Comparison of ENCODE assay signal across 8 cellular contexts in genomic region chr13:100542546-100543156, GRCh38. TPM values are rescaled to one million over a fixed set of nuclear protein-coding genes. Genes with fewer than 3 reads are reported as not detected.
DNase-seq lines count a peak whose midpoint lies in the region; ATAC-seq, FAIRE-seq and TF ChIP-seq lines count a peak whose summit lies in the region.

No MANE protein-coding gene starts in this region.

- no peak overlapping the region for H3K4me3 ChIP-seq in Jurkat, Clone E6-1 (ENCODE audit: low read length)
- no peak overlapping the region for H3K4me3 ChIP-seq in H7 (ENCODE audit: insufficient read depth, low read depth, low read length)

- H3K27ac Mint-ChIP-seq in activated CD8-positive, alpha-beta T cell treated with anti-CD3 and anti-CD28 coated beads for 36 hours, result no peak overlapping the region

- POLR2A ChIA-PET in activated CD8-positive, alpha-beta T cell treated with anti-CD3 and anti-CD28 coated beads for 36 hours (lab: Charles Lee), result no interaction called here

- no peaks in the 10 kb centered on the region for H3K36me3 ChIP-seq in H7 (replicated peaks; ENCODE audit: control insufficient read depth, insufficient read depth, low read length)

- intact Hi-C loops in activated CD8-positive, alpha-beta T cell treated with anti-CD3 and anti-CD28 coated beads for 36 hours (cut with micrococcal nuclease), result no loop called here
- intact Hi-C loops in left colon (cut with DNase I, micrococcal nuclease), result no loop called here

- peak; percentile 83 for ATAC-seq in GM21825 (IDR thresholded peaks at IDR 0.05; ENCODE audit: unreplicated experiment)
- ATAC-seq in activated CD8-positive, alpha-beta T cell treated with anti-CD3 and anti-CD28 coated beads for 36 hours, result peak; percentile 82
- ATAC-seq in left colon, result peak; percentile 26

- no peaks in the 10 kb centered on the region for H3K9me3 Mint-ChIP-seq in activated CD8-positive, alpha-beta T cell treated with anti-CD3 and anti-CD28 coated beads for 36 hours

- no peak overlapping the region for H3K27ac ChIP-seq in 22Rv1

- H3K4me3 Mint-ChIP-seq in activated CD8-positive, alpha-beta T cell treated with anti-CD3 and anti-CD28 coated beads for 36 hours, result no peak overlapping the region

- CTCF ChIA-PET in activated CD8-positive, alpha-beta T cell treated with anti-CD3 and anti-CD28 coated beads for 36 hours (lab: Charles Lee), result interaction anchor here (0.7 to 1.7 kb wide), 8 partner anchors 9 to 894 kb away, joined by 3 to 7 read pairs (median 3); no protein-coding TSS in a partner anchor

- H3K4me1 Mint-ChIP-seq in activated CD8-positive, alpha-beta T cell treated with anti-CD3 and anti-CD28 coated beads for 36 hours (ENCODE audit: low read depth), result peaks cover 28% of the 10 kb centered on the region

- H3K27me3 Mint-ChIP-seq in activated CD8-positive, alpha-beta T cell treated with anti-CD3 and anti-CD28 coated beads for 36 hours, result no peaks in the 10 kb centered on the region

- no peaks in the 10 kb centered on the region for H3K36me3 Mint-ChIP-seq in activated CD8-positive, alpha-beta T cell treated with anti-CD3 and anti-CD28 coated beads for 36 hours (ENCODE audit: low read depth)

- H3K27me3 ChIP-seq in H7 (ENCODE audit: control insufficient read depth, insufficient read depth, low read length), result no peaks in the 10 kb centered on the region

- peak; percentile 79 for FAIRE-seq in G401.6 (lab: Jason Lieb, UNC)

- TF ChIP-seq CTCF in 22Rv1 (IDR thresholded peaks at IDR 0.05), result peak; percentile 40
- TF ChIP-seq CTCF in activated CD8-positive, alpha-beta T cell treated with anti-CD3 and anti-CD28 coated beads for 36 hours (IDR thresholded peaks at IDR 0.05), result peak; percentile 56

- DNase-seq in Jurkat, Clone E6-1 (ENCODE audit: low read depth, low spot score), result peak; percentile 65
- peak; percentile 15 for DNase-seq in activated CD8-positive, alpha-beta T cell treated with anti-CD3 and anti-CD28 coated beads for 36 hours
- DNase-seq in left colon (no peak), H7 (no peak)
- no peak for DNase-seq in stimulated activated CD4-positive, alpha-beta T cell treated with anti-CD3 and anti-CD28 coated beads, Interleukin-2, amount 100 ng/mL, for 48 hours

RNA-seq across cellular contexts. Expression of gene GGACT, which starts 45.9 kb away (rescaled TPM):
- 2.4 TPM for polyA plus RNA-seq in Jurkat, Clone E6-1 (2012; ENCODE audit: insufficient read depth, insufficient read length)
- 1 to 10 TPM; 4.0 to 5.3 TPM for total RNA-seq in activated CD8-positive, alpha-beta T cell treated with anti-CD3 and anti-CD28 coated beads for 36 hours
- total RNA-seq in left colon, result 1 to 10 TPM; 8.3 to 9.8 TPM
- 1.4 and 3.0 TPM in 2 replicates for total RNA-seq in H7 (2014; rRNA removed; shearing (Covaris generic))

Comparison
In these comparisons a context has a peak if more than half of its experiments do, and no peak if none do; other contexts are left out.
1. ATAC-seq: peak in every context shown above with its lines; median percentile 83 in GM21825; 82 in activated CD8-positive, alpha-beta T cell treated with anti-CD3 and anti-CD28 coated beads for 36 hours; 26 in left colon.
2. DNase-seq: peak in Jurkat, Clone E6-1 (single experiment) and activated CD8-positive, alpha-beta T cell treated with anti-CD3 and anti-CD28 coated beads for 36 hours (single experiment); none in left colon (0 of 2), stimulated activated CD4-positive, alpha-beta T cell treated with anti-CD3 and anti-CD28 coated beads, Interleukin-2, amount 100 ng/mL, for 48 hours (0 of 2) and H7 (single experiment).